Comparison of ENCODE assay signal across 27 cellular contexts in the genomic region with DNA sequence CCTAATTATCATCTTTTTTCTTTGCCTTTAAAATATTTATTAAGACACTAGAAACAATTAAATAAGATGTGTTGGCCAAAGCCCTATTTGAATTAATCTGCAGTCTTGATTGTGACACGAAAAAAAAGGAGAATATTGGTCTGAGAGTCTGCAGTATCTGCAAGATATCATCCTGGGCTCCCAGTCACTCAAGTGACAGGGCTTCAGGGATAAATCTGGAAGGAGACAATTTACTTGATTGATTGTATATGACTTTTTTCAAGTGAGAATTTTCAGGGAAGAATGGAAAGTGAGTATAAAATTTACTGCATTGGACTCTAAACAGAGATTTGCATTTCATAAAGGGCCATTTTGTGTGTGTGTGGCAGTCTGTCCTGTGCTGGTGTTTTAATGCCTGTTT.
"Had no signal": no experiment of that assay in that cellular context is flagged by ENCODE, and none has a peak within 500 bp of the region (broad histone marks: within the 10 kb centered on the region; RNA-seq: fewer than 3 reads in every experiment).

No MANE protein-coding gene starts in this region.

- H3K36me3 Mint-ChIP-seq: mesothelial cell of epicardium; naive thymus-derived CD4-positive, alpha-beta T cell; stimulated activated memory B cell treated with anti-CD40 and anti-IgM and Interleukin-4, amounts not matched to agents 10 μg/mL and 1 μg/mL and 100 μg/mL, for 72 hours; type B pancreatic cell had no signal

- H3K27me3 ChIP-seq: colonic mucosa, esophagus muscularis mucosa, foreskin keratinocyte, heart right ventricle, left lung, neutrophil, spleen, testis, tibial artery had no signal

- H3K9me3 Mint-ChIP-seq: dendritic cell treated with granulocyte-macrophage colony-stimulating factor and Interleukin-4, amounts not matched to agents 40 ng/mL and 50 ng/mL, for 4 days; endodermal cell; mesothelial cell of epicardium; neural crest cell; stimulated activated memory B cell treated with anti-CD40 and anti-IgM and Interleukin-4, amounts not matched to agents 10 μg/mL and 1 μg/mL and 100 μg/mL, for 72 hours; type B pancreatic cell had no signal

- H3K27ac Mint-ChIP-seq: dendritic cell treated with granulocyte-macrophage colony-stimulating factor and Interleukin-4, amounts not matched to agents 40 ng/mL and 50 ng/mL, for 4 days; endodermal cell; mesothelial cell of epicardium; naive thymus-derived CD4-positive, alpha-beta T cell; stimulated activated memory B cell treated with anti-CD40 and anti-IgM and Interleukin-4, amounts not matched to agents 10 μg/mL and 1 μg/mL and 100 μg/mL, for 72 hours; type B pancreatic cell had no signal

- H3K27me3 Mint-ChIP-seq: dendritic cell treated with granulocyte-macrophage colony-stimulating factor and Interleukin-4, amounts not matched to agents 40 ng/mL and 50 ng/mL, for 4 days; stimulated activated memory B cell treated with anti-CD40 and anti-IgM and Interleukin-4, amounts not matched to agents 10 μg/mL and 1 μg/mL and 100 μg/mL, for 72 hours; type B pancreatic cell had no signal

- H3K36me3 ChIP-seq: colonic mucosa, esophagus muscularis mucosa, heart right ventricle, left lung, neutrophil, prostate gland, spleen, tibial artery had no signal

- H3K27ac ChIP-seq: colonic mucosa, esophagus muscularis mucosa, foreskin keratinocyte, heart right ventricle, left lung, neutrophil, prostate gland, skin epidermis, spleen, testis, tibial artery had no signal

- H3K4me3 ChIP-seq: colonic mucosa, esophagus muscularis mucosa, heart right ventricle, left lung, mucosa of descending colon, prostate gland, skin epidermis, spleen, testis, tibial artery had no signal

- H3K9me3 ChIP-seq: colonic mucosa, esophagus muscularis mucosa, heart right ventricle, left lung, mucosa of descending colon, neutrophil, prostate gland, spleen, testis, tibial artery had no signal

- DNase-seq: colonic mucosa; effector CD8-positive, alpha-beta T cell; glutamatergic neuron; heart right ventricle; hippocampal formation; left cardiac atrium; mucosa of descending colon; naive thymus-derived CD4-positive, alpha-beta T cell; right cardiac atrium; spleen; stimulated activated CD4-positive, alpha-beta T cell treated with anti-CD3 and anti-CD28 coated beads, Interleukin-4, amount 100 ng/mL, for 4 hours; stimulated activated naive CD8-positive, alpha-beta T cell treated with anti-CD3 and anti-CD28 coated beads, Interleukin-15, Interleukin-2, amounts not matched to agents 100 U/mL and 50 U/mL, for 24 hours; substantia nigra; testis; tibial artery had no signal

- ATAC-seq: heart right ventricle; mucosa of descending colon; naive thymus-derived CD4-positive, alpha-beta T cell; right cardiac atrium; stimulated activated memory B cell treated with anti-CD40 and anti-IgM and Interleukin-4, amounts not matched to agents 10 μg/mL and 1 μg/mL and 100 μg/mL, for 72 hours; stimulated activated naive CD8-positive, alpha-beta T cell treated with anti-CD3 and anti-CD28 coated beads, Interleukin-15, Interleukin-2, amounts not matched to agents 100 U/mL and 50 U/mL, for 24 hours had no signal

- H3K4me1 Mint-ChIP-seq: naive thymus-derived CD4-positive, alpha-beta T cell; neural crest cell; stimulated activated memory B cell treated with anti-CD40 and anti-IgM and Interleukin-4, amounts not matched to agents 10 μg/mL and 1 μg/mL and 100 μg/mL, for 72 hours had no signal

- H3K4me3 Mint-ChIP-seq: dendritic cell treated with granulocyte-macrophage colony-stimulating factor and Interleukin-4, amounts not matched to agents 40 ng/mL and 50 ng/mL, for 4 days; endodermal cell; mesothelial cell of epicardium; naive thymus-derived CD4-positive, alpha-beta T cell; neural crest cell; stimulated activated memory B cell treated with anti-CD40 and anti-IgM and Interleukin-4, amounts not matched to agents 10 μg/mL and 1 μg/mL and 100 μg/mL, for 72 hours; type B pancreatic cell had no signal

- H3K4me1 ChIP-seq: colonic mucosa, left lung, spleen, testis, tibial artery had no signal
